In genomic region chr17:3668279-3669084, GRCh38 we compare ENCODE assay signal across 8 cellular contexts. TPM values are rescaled to one million over a fixed set of nuclear protein-coding genes. Genes with fewer than 3 reads are reported as not detected.
DNase-seq lines count a peak whose midpoint lies in the region; ATAC-seq and TF ChIP-seq lines count a peak whose summit lies in the region.

EMC6 (plus strand) TSS chr17:3668812; CDS start chr17:3669147, 335 bp downstream.
TAX1BP3 (minus strand) TSS chr17:3668578; CDS start chr17:3668526, 52 bp downstream.

- POLR2A ChIA-PET in BJ (lab: Charles Lee): interaction anchor here (0.7 kb wide), 1 partner anchor 86 kb away, joined by 4 read pairs; no protein-coding TSS in a partner anchor
- POLR2A ChIA-PET in activated CD4-positive, alpha-beta T cell treated with anti-CD3 and anti-CD28 coated beads, Interleukin-2, amount 10 ng/mL, durations not matched to agents 7 days and 5 days (lab: Charles Lee): interaction anchor here (0.6 kb wide), 1 partner anchor 87 kb away, joined by 3 read pairs; no protein-coding TSS in a partner anchor

- H3K27ac Mint-ChIP-seq in activated CD4-positive, alpha-beta T cell treated with anti-CD3 and anti-CD28 coated beads, Interleukin-2, amount 10 ng/mL, durations not matched to agents 7 days and 5 days: peak within 1 kb of the TSS; percentile 90

- ATAC-seq in GM19324 (IDR thresholded peaks at IDR 0.05; ENCODE audit: low FRiP score, unreplicated experiment) (peak; percentile 90), HG03469 (IDR thresholded peaks at IDR 0.05; ENCODE audit: unreplicated experiment) (peak; percentile 72), left colon (peak; percentile 81)

- H3K4me1 Mint-ChIP-seq in activated CD4-positive, alpha-beta T cell treated with anti-CD3 and anti-CD28 coated beads, Interleukin-2, amount 10 ng/mL, durations not matched to agents 7 days and 5 days: peaks cover 29% of the 10 kb centered on the region

- H3K27me3 Mint-ChIP-seq in activated CD4-positive, alpha-beta T cell treated with anti-CD3 and anti-CD28 coated beads, Interleukin-2, amount 10 ng/mL, durations not matched to agents 7 days and 5 days: no peaks in the 10 kb centered on the region

- peak; percentile 87 for DNase-seq in BJ (ENCODE audit: low read depth)
- peak; percentile 95 for DNase-seq in NCI-H69 (lab: John Stamatoyannopoulos, UW)
- DNase-seq in activated CD4-positive, alpha-beta T cell treated with anti-CD3 and anti-CD28 coated beads, Interleukin-2, amount 10 ng/mL, durations not matched to agents 7 days and 5 days: peak; percentile 99
- peak; percentile 60 for DNase-seq in cortex of kidney (lab: John Stamatoyannopoulos, UW)
- peak; percentile 98 to 99 for DNase-seq in left colon
- DNase-seq in stimulated activated CD4-positive, alpha-beta T cell treated with anti-CD3 and anti-CD28 coated beads, Interleukin-1b, Interleukin-23, amount 100 ng/mL, for 48 hours: peak; percentile 98

- peaks cover 19% of the 10 kb centered on the region for H3K36me3 ChIP-seq in BJ (ENCODE audit: control insufficient read depth, insufficient read depth, low read length)

- H3K27me3 ChIP-seq in BJ (ENCODE audit: control insufficient read depth, insufficient read depth, low read length): no peaks in the 10 kb centered on the region

- CTCF ChIA-PET in BJ (lab: Yijun Ruan, JAX): interaction anchor here (0.6 to 1.4 kb wide), 4 partner anchors 15 to 1398 kb away, joined by 3 to 4 read pairs (median 4); no protein-coding TSS in a partner anchor
- CTCF ChIA-PET in activated CD4-positive, alpha-beta T cell treated with anti-CD3 and anti-CD28 coated beads, Interleukin-2, amount 10 ng/mL, durations not matched to agents 7 days and 5 days (lab: Charles Lee): interaction anchor here (0.6 kb wide), 1 partner anchor 169 kb away, joined by 3 read pairs; no protein-coding TSS in a partner anchor

- peak within 1 kb of the TSS; percentile 99 for H3K4me3 ChIP-seq in BJ (ENCODE audit: low read depth, low read length)

- no peaks in the 10 kb centered on the region for H3K9me3 Mint-ChIP-seq in activated CD4-positive, alpha-beta T cell treated with anti-CD3 and anti-CD28 coated beads, Interleukin-2, amount 10 ng/mL, durations not matched to agents 7 days and 5 days

- peaks cover 8% of the 10 kb centered on the region for H3K36me3 Mint-ChIP-seq in activated CD4-positive, alpha-beta T cell treated with anti-CD3 and anti-CD28 coated beads, Interleukin-2, amount 10 ng/mL, durations not matched to agents 7 days and 5 days (ENCODE audit: low read depth)

- TF ChIP-seq CTCF in BJ (IDR thresholded peaks at IDR 0.05; ENCODE audit: insufficient read depth, low read depth, low read length): no peak

- H3K4me3 Mint-ChIP-seq in activated CD4-positive, alpha-beta T cell treated with anti-CD3 and anti-CD28 coated beads, Interleukin-2, amount 10 ng/mL, durations not matched to agents 7 days and 5 days: peak within 1 kb of the TSS; percentile 92

- intact Hi-C loops in left colon (cut with DNase I, micrococcal nuclease): no loop called here

RNA-seq across cellular contexts. Expression of gene EMC6, which starts in this region (rescaled TPM):
- polyA plus RNA-seq in BJ (2011; rRNA removed): 38.6 and 42.2 TPM in 2 replicates
- polyA minus RNA-seq in BJ (2011; rRNA and poly(A)+ RNA removed): 3.8 and 5.6 TPM in 2 replicates
- 10 to 100 TPM; 34.8 to 37.3 TPM for total RNA-seq in activated CD4-positive, alpha-beta T cell treated with anti-CD3 and anti-CD28 coated beads, Interleukin-2, amount 10 ng/mL, durations not matched to agents 7 days and 5 days
- total RNA-seq in left colon: 10 to 100 TPM; 29.7 to 36.0 TPM

RNA-seq across cellular contexts. Expression of gene TAX1BP3, which starts in this region (rescaled TPM):
- 137 and 207 TPM in 2 replicates for polyA plus RNA-seq in BJ (2011; rRNA removed)
- polyA minus RNA-seq in BJ (2011; rRNA and poly(A)+ RNA removed): 121 and 167 TPM in 2 replicates
- total RNA-seq in activated CD4-positive, alpha-beta T cell treated with anti-CD3 and anti-CD28 coated beads, Interleukin-2, amount 10 ng/mL, durations not matched to agents 7 days and 5 days: 10 to 100 TPM; 17.4 to 18.4 TPM
- 100 to 1,000 TPM; 231 to 293 TPM for total RNA-seq in left colon

Comparison
In these comparisons a context has a peak if more than half of its experiments do, and no peak if none do; other contexts are left out.
1. Peak in every context shown above with its lines: DNase-seq, ATAC-seq and H3K4me3 ChIP-seq.
2. RNA of gene TAX1BP3 (total RNA-seq): 231 to 293 TPM in left colon; 17.4 to 18.4 TPM in activated CD4-positive, alpha-beta T cell treated with anti-CD3 and anti-CD28 coated beads, Interleukin-2, amount 10 ng/mL, durations not matched to agents 7 days and 5 days; every median in the first group is over 10 times any median in the second.